In the genomic region with DNA sequence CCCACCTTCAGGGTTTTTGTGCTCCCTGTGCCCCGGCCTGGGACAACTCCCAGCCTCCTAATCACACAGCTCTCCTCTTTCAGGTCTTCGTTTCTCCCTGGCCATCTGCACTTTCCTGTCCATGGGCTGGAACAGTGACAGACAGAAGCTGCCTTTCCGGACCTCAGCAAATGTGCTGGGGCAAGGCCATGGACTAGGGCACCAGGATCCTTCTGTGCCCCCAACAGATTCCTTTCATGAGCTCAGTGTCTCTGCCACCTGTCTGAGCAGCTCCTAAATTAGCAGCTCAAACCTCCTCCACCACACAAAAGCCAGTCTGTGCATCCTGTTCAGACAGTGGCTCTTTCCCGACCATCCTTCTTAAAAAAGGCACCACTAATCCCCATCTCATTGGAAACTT, we compare ENCODE assay signal across 26 cellular contexts.
"Had no signal": no experiment of that assay in that cellular context is flagged by ENCODE, and none has a peak within 500 bp of the region (broad histone marks: within the 10 kb centered on the region; RNA-seq: fewer than 3 reads in every experiment).

No MANE protein-coding gene starts in this region.

- H3K9me3 Mint-ChIP-seq: activated T-cell treated with anti-CD3 and anti-CD28 coated beads, Interleukin-2, amount 50 U/mL, for 24 hours; activated T-helper 17 cell treated with anti-CD3 and anti-CD28 coated beads, Interleukin-2, amount 50 U/mL, for 72 hours; central memory CD8-positive, alpha-beta T cell; type B pancreatic cell had no signal

- DNase-seq: activated CD8-positive, alpha-beta memory T cell treated with anti-CD3 and anti-CD28 coated beads for 24 hours; activated CD8-positive, alpha-beta memory T cell treated with anti-CD3 and anti-CD28 coated beads, Interleukin-2, amount 50 U/mL, for 4 hours; activated naive CD4-positive, alpha-beta T cell; activated T-cell treated with anti-CD3 and anti-CD28 coated beads, Interleukin-2, amount 50 U/mL, for 24 hours; adrenal gland; esophagus squamous epithelium; heart left ventricle; left ventricle myocardium superior; mammary epithelial cell; midbrain; sigmoid colon; stimulated activated CD4-positive, alpha-beta T cell treated with anti-CD3 and anti-CD28 coated beads, Interleukin-4, amount 100 ng/mL, for 1 hour; stimulated activated naive CD4-positive, alpha-beta T cell; T-helper 9 cell; testis had no signal

- H3K27ac Mint-ChIP-seq: activated naive CD8-positive, alpha-beta T cell; activated T-cell treated with anti-CD3 and anti-CD28 coated beads, Interleukin-2, amount 50 U/mL, for 24 hours; activated T-helper 17 cell treated with anti-CD3 and anti-CD28 coated beads, Interleukin-2, amount 50 U/mL, for 72 hours; type B pancreatic cell; WTC11 had no signal

- H3K9me3 ChIP-seq: adrenal gland, ascending aorta, breast epithelium, esophagus squamous epithelium, gastroesophageal sphincter, heart left ventricle, sigmoid colon, testis, vagina had no signal

- H3K27me3 ChIP-seq: adrenal gland, ascending aorta, breast epithelium, gastroesophageal sphincter, heart left ventricle, sigmoid colon, testis, vagina had no signal

- H3K27ac ChIP-seq: adrenal gland, ascending aorta, breast epithelium, coronary artery, esophagus squamous epithelium, gastroesophageal sphincter, heart left ventricle, sigmoid colon, testis, vagina had no signal

- H3K36me3 Mint-ChIP-seq: activated naive CD8-positive, alpha-beta T cell; type B pancreatic cell; WTC11 had no signal

- ATAC-seq: activated T-helper 17 cell treated with anti-CD3 and anti-CD28 coated beads, Interleukin-2, amount 50 U/mL, for 72 hours; gastroesophageal sphincter; heart left ventricle; left ventricle myocardium superior; WTC11 had no signal

- H3K4me3 Mint-ChIP-seq: activated naive CD8-positive, alpha-beta T cell; activated T-cell treated with anti-CD3 and anti-CD28 coated beads, Interleukin-2, amount 50 U/mL, for 24 hours; activated T-helper 17 cell treated with anti-CD3 and anti-CD28 coated beads, Interleukin-2, amount 50 U/mL, for 72 hours; central memory CD8-positive, alpha-beta T cell; neural crest cell; type B pancreatic cell; WTC11 had no signal

- H3K4me3 ChIP-seq: adrenal gland, ascending aorta, breast epithelium, coronary artery, esophagus squamous epithelium, gastroesophageal sphincter, heart left ventricle, sigmoid colon, testis, vagina had no signal

- H3K4me1 Mint-ChIP-seq: activated T-helper 17 cell treated with anti-CD3 and anti-CD28 coated beads, Interleukin-2, amount 50 U/mL, for 72 hours; central memory CD8-positive, alpha-beta T cell had no signal

- H3K4me1 ChIP-seq: adrenal gland, ascending aorta, breast epithelium, esophagus squamous epithelium, gastroesophageal sphincter, heart left ventricle, sigmoid colon, testis, vagina had no signal

- H3K36me3 ChIP-seq: adrenal gland, ascending aorta, breast epithelium, esophagus squamous epithelium, gastroesophageal sphincter, heart left ventricle, sigmoid colon, vagina had no signal
